ENCODE assay signal across 16 cellular contexts in genomic region chr10:13120786-13121499, GRCh38. TPM values are rescaled to one million over a fixed set of nuclear protein-coding genes. Genes with fewer than 3 reads are reported as not detected.
DNase-seq lines count a peak whose midpoint lies in the region; ATAC-seq and TF ChIP-seq lines count a peak whose summit lies in the region.
"Had no signal": no experiment of that assay in that cellular context is flagged by ENCODE, and none has a peak within 500 bp of the region (broad histone marks: within the 10 kb centered on the region; RNA-seq: fewer than 3 reads in every experiment).

No MANE protein-coding gene starts in this region.

- TF ChIP-seq POLR2A in vagina (IDR thresholded peaks at IDR 0.05): no peak

- intact Hi-C loops in natural killer cell (cut with micrococcal nuclease): no loop called here
- intact Hi-C loops in left cardiac atrium (cut with DNase I): no loop called here
- intact Hi-C loops in vagina (cut with DNase I): no loop called here

- no peaks in the 10 kb centered on the region for H3K9me3 Mint-ChIP-seq in natural killer cell
- no peaks in the 10 kb centered on the region for H3K9me3 Mint-ChIP-seq in natural killer cell treated with Interleukin-12 subunit alpha and Interleukin-12 subunit beta and Interleukin-15 and Interleukin-18, amount 100 ng/mL, for 72 hours
- H3K9me3 Mint-ChIP-seq in activated T-helper 17 cell treated with anti-CD3 and anti-CD28 coated beads, Interleukin-2, amount 50 U/mL, for 72 hours: no peaks in the 10 kb centered on the region

- no peak overlapping the region for H3K4me3 ChIP-seq in vagina
- H3K4me3 ChIP-seq: upper lobe of left lung had no signal

- peaks cover 0 to 78% of the 10 kb centered on the region in 2 donors for H3K36me3 ChIP-seq in vagina

- peaks cover 8% of the 10 kb centered on the region for H3K4me1 ChIP-seq in vagina

- H3K27me3 Mint-ChIP-seq in natural killer cell (ENCODE audit: low read depth in 2 of 2): no peaks in the 10 kb centered on the region
- no peaks in the 10 kb centered on the region for H3K27me3 Mint-ChIP-seq in natural killer cell treated with Interleukin-12 subunit alpha and Interleukin-12 subunit beta and Interleukin-15 and Interleukin-18, amount 100 ng/mL, for 72 hours
- H3K27me3 Mint-ChIP-seq in activated T-helper 17 cell treated with anti-CD3 and anti-CD28 coated beads, Interleukin-2, amount 50 U/mL, for 72 hours: no peaks in the 10 kb centered on the region

- TF ChIP-seq CTCF in natural killer cell (IDR thresholded peaks at IDR 0.05): no peak
- TF ChIP-seq CTCF in vagina (IDR thresholded peaks at IDR 0.05): no peak

- peak overlapping the region; percentile 48 to 73 for H3K27ac Mint-ChIP-seq in natural killer cell
- H3K27ac Mint-ChIP-seq in natural killer cell treated with Interleukin-12 subunit alpha and Interleukin-12 subunit beta and Interleukin-15 and Interleukin-18, amount 100 ng/mL, for 72 hours: peak overlapping the region in 1 of 2 donors; percentile 1
- H3K27ac Mint-ChIP-seq in activated T-helper 17 cell treated with anti-CD3 and anti-CD28 coated beads, Interleukin-2, amount 50 U/mL, for 72 hours: peak overlapping the region; percentile 3

- no peaks in the 10 kb centered on the region for H3K27me3 ChIP-seq in vagina
- H3K27me3 ChIP-seq: upper lobe of left lung had no signal

- peaks cover 64% of the 10 kb centered on the region for H3K36me3 Mint-ChIP-seq in natural killer cell
- peaks cover 62% of the 10 kb centered on the region for H3K36me3 Mint-ChIP-seq in natural killer cell treated with Interleukin-12 subunit alpha and Interleukin-12 subunit beta and Interleukin-15 and Interleukin-18, amount 100 ng/mL, for 72 hours
- peaks cover 100% of the 10 kb centered on the region for H3K36me3 Mint-ChIP-seq in activated T-helper 17 cell treated with anti-CD3 and anti-CD28 coated beads, Interleukin-2, amount 50 U/mL, for 72 hours (ENCODE audit: low read depth)

- ATAC-seq in natural killer cell (no peak), left cardiac atrium (peak; percentile 10 to 51), GM18858 (IDR thresholded peaks at IDR 0.05; ENCODE audit: unreplicated experiment) (no peak)
- no peak for ATAC-seq in natural killer cell treated with Interleukin-12 subunit alpha and Interleukin-12 subunit beta and Interleukin-15 and Interleukin-18, amount 100 ng/mL, for 72 hours
- no peak for ATAC-seq in activated T-helper 17 cell treated with anti-CD3 and anti-CD28 coated beads, Interleukin-2, amount 50 U/mL, for 72 hours (replicated peaks)

- no peak overlapping the region for H3K4me3 Mint-ChIP-seq in natural killer cell
- no peak overlapping the region for H3K4me3 Mint-ChIP-seq in natural killer cell treated with Interleukin-12 subunit alpha and Interleukin-12 subunit beta and Interleukin-15 and Interleukin-18, amount 100 ng/mL, for 72 hours
- no peak overlapping the region for H3K4me3 Mint-ChIP-seq in activated T-helper 17 cell treated with anti-CD3 and anti-CD28 coated beads, Interleukin-2, amount 50 U/mL, for 72 hours

- H3K9me3 ChIP-seq in vagina: no peaks in the 10 kb centered on the region
- H3K9me3 ChIP-seq: upper lobe of left lung had no signal

- peak overlapping the region; percentile 10 for H3K27ac ChIP-seq in vagina
- H3K27ac ChIP-seq: upper lobe of left lung had no signal

- H3K4me1 Mint-ChIP-seq in natural killer cell: peaks cover 37 to 43% of the 10 kb centered on the region in 2 donors
- peaks cover 33 to 39% of the 10 kb centered on the region in 2 donors for H3K4me1 Mint-ChIP-seq in natural killer cell treated with Interleukin-12 subunit alpha and Interleukin-12 subunit beta and Interleukin-15 and Interleukin-18, amount 100 ng/mL, for 72 hours (ENCODE audit: low read depth in 2 of 2)
- H3K4me1 Mint-ChIP-seq in activated T-helper 17 cell treated with anti-CD3 and anti-CD28 coated beads, Interleukin-2, amount 50 U/mL, for 72 hours: peaks cover 14% of the 10 kb centered on the region

- DNase-seq in natural killer cell (no peak), left cardiac atrium (no peak), vagina (ENCODE audit: extremely low spot score in 2 of 2) (no peak), cerebellar nuclear complex (lab: John Stamatoyannopoulos, UW) (no peak), kidney glomerular epithelial cell (lab: John Stamatoyannopoulos, UW) (no peak)
- DNase-seq in natural killer cell treated with Interleukin-12 subunit alpha and Interleukin-12 subunit beta and Interleukin-15 and Interleukin-18, amount 100 ng/mL, for 72 hours (ENCODE audit: low spot score): no peak
- DNase-seq: activated CD4-positive, alpha-beta T cell treated with anti-CD3 and anti-CD28 coated beads, Interleukin-2, amount 50 U/mL, for 1 hour; amniotic stem cell; hippocampal formation; NCI-H2081 treated with DMSO at 0.1 percent for 48 hours; SHP77; stimulated activated CD4-positive, alpha-beta T cell treated with anti-CD3 and anti-CD28 coated beads, Interleukin-2, amount 100 ng/mL, for 48 hours; T-helper 2 cell; upper lobe of left lung had no signal

RNA-seq across cellular contexts. Expression of gene OPTN, which starts 21.0 kb away (rescaled TPM):
- 100 to 1,000 TPM; 140 to 177 (median 161) TPM for total RNA-seq in natural killer cell
- total RNA-seq in natural killer cell treated with Interleukin-12 subunit alpha and Interleukin-12 subunit beta and Interleukin-15 and Interleukin-18, amount 100 ng/mL, for 72 hours: 10 to 100 TPM; 56.1 to 89.6 TPM
- 100 to 1,000 TPM in 1 of 2 donors, 10 to 100 TPM in 1; 90.5 to 119 TPM for total RNA-seq in activated T-helper 17 cell treated with anti-CD3 and anti-CD28 coated beads, Interleukin-2, amount 50 U/mL, for 72 hours
- total RNA-seq in left cardiac atrium: 100 to 1,000 TPM in 1 of 2 donors, 10 to 100 TPM in 1; 95.1 to 123 TPM
- 44.7 TPM for total RNA-seq in vagina

RNA-seq across cellular contexts. Expression of gene MCM10, which starts 40.4 kb away (rescaled TPM):
- total RNA-seq in natural killer cell: 1 to 10 TPM in 2 of 3 donors, under 1 TPM in 1; 0.73 to 2.9 (median 1.3) TPM
- total RNA-seq in natural killer cell treated with Interleukin-12 subunit alpha and Interleukin-12 subunit beta and Interleukin-15 and Interleukin-18, amount 100 ng/mL, for 72 hours: 100 to 1,000 TPM in 1 of 2 donors, 10 to 100 TPM in 1; 40.0 to 120 TPM
- 10 to 100 TPM; 36.4 to 71.0 TPM for total RNA-seq in activated T-helper 17 cell treated with anti-CD3 and anti-CD28 coated beads, Interleukin-2, amount 50 U/mL, for 72 hours
- 1 to 10 TPM; 1.3 TPM for total RNA-seq in left cardiac atrium
- 0.98 TPM for total RNA-seq in vagina

Comparison
In these comparisons a context has a peak if more than half of its experiments do, and no peak if none do; other contexts are left out.
1. RNA of gene MCM10, which starts 40.4 kb away (total RNA-seq): 40.0 to 120 TPM in natural killer cell treated with Interleukin-12 subunit alpha and Interleukin-12 subunit beta and Interleukin-15 and Interleukin-18, amount 100 ng/mL, for 72 hours and 36.4 to 71.0 TPM in activated T-helper 17 cell treated with anti-CD3 and anti-CD28 coated beads, Interleukin-2, amount 50 U/mL, for 72 hours; 1.3 TPM in left cardiac atrium, 0.73 to 2.9 TPM in natural killer cell and 0.98 TPM in vagina (single experiment); every median in the first group is over 4 times any median in the second.
2. ATAC-seq: peak in left cardiac atrium (2 of 2); none in natural killer cell (0 of 3), natural killer cell treated with Interleukin-12 subunit alpha and Interleukin-12 subunit beta and Interleukin-15 and Interleukin-18, amount 100 ng/mL, for 72 hours (0 of 2), activated T-helper 17 cell treated with anti-CD3 and anti-CD28 coated beads, Interleukin-2, amount 50 U/mL, for 72 hours (single experiment) and GM18858 (single experiment).